In genomic region chr3:161630791-161631190, GRCh38 we compare ENCODE assay signal across 2 cellular contexts.
A peak's percentile ranks its signal among the peaks of the same experiment; 100 is the strongest.
TF ChIP-seq lines count a peak whose summit lies in the region.

No MANE protein-coding gene starts in this region.

TF ChIP-seq in GM23338, 12 proteins besides CTCF, POLR2A, EP300 and RAD21:
- no peak for TF ChIP-seq ZNF462 (CRISPR knock-in tag; IDR thresholded peaks at IDR 0.05)
- TF ChIP-seq REST (IDR thresholded peaks at IDR 0.05; ENCODE audit: unreplicated experiment): peak; percentile 92

TF ChIP-seq in liver, 16 proteins besides CTCF, POLR2A, EP300 and RAD21:
- no peak for TF ChIP-seq RXRA (IDR thresholded peaks at IDR 0.05)
- TF ChIP-seq MAX (IDR thresholded peaks at IDR 0.05): no peak
- TF ChIP-seq ATF3 (IDR thresholded peaks at IDR 0.05): no peak
- TF ChIP-seq YY1 (IDR thresholded peaks at IDR 0.05): no peak
- TF ChIP-seq REST (IDR thresholded peaks at IDR 0.05): peak; percentile 95
